8 cellular contexts compared by ENCODE assay signal in the genomic region with DNA sequence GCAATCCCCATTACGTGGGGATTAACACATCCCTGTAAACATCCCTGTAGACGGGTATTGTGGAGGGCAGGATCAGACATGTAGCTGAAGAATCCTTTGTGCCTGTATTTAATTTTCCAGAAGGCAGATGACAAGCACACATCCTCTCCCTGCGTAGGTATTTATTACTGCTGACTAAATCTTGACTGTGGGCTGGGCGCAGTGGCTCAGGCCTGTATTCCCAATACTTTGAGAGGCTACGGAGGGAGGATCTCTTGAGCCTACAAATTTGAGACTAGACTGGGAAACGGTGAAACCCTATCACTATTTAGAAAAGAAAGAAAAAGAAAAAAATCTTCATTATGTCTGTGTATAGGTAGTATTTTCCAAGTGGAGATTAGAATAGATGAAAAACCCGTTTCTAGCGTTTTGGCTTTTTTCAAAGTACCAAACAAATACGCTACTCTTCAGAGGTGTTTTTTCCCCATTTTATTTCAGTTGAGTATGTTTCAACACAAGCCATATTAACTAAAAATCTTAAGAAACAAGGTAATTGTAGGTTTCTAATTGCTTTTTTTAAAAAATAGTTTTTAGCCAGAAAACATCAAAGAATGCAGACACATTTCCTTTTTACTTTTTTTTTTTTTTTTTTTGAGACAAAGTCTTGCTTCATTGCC. TPM values are rescaled to one million over a fixed set of nuclear protein-coding genes. Genes with fewer than 3 reads are reported as not detected.
DNase-seq lines count a peak whose midpoint lies in the region; ATAC-seq and TF ChIP-seq lines count a peak whose summit lies in the region.

No MANE protein-coding gene starts in this region.

- H3K9me3 ChIP-seq in endodermal cell (ENCODE audit: control insufficient read depth, low read length) (no peaks in the 10 kb centered on the region), thoracic aorta (no peaks in the 10 kb centered on the region), heart left ventricle (no peaks in the 10 kb centered on the region)

- H3K4me3 ChIP-seq in endodermal cell (ENCODE audit: low read length) (peak overlapping the region; percentile 98), thoracic aorta (peak overlapping the region; percentile 97), heart left ventricle (peak overlapping the region in 1 of 12 donors; percentile 95)

- peak overlapping the region; percentile 76 for H3K27ac Mint-ChIP-seq in endodermal cell

- TF ChIP-seq POLR2A in heart left ventricle (IDR thresholded peaks at IDR 0.05), result no peak

- no peak for ATAC-seq in thoracic aorta (ENCODE audit: insufficient number of reproducible peaks, low FRiP score, low read depth)
- ATAC-seq in heart left ventricle, result no peak
- no peak for ATAC-seq in GM18870 (IDR thresholded peaks at IDR 0.05; ENCODE audit: unreplicated experiment)

- peaks cover 3% of the 10 kb centered on the region for H3K36me3 Mint-ChIP-seq in endodermal cell (ENCODE audit: low read depth)

- no peaks in the 10 kb centered on the region for H3K27me3 Mint-ChIP-seq in endodermal cell (ENCODE audit: insufficient read depth)

- intact Hi-C loops in heart left ventricle (cut with DNase I), result loop anchor here in 4 of 10 donors (5.0 to 10.0 kb wide), 2 partner anchors 58 to 60 kb away; no protein-coding TSS in a partner anchor

- H3K9ac ChIP-seq in endodermal cell (ENCODE audit: extremely low read depth, low read length, poor library complexity, severe bottlenecking), result no peak overlapping the region

- H3K4me1 ChIP-seq in endodermal cell (ENCODE audit: control insufficient read depth, insufficient read depth, low read length) (peaks cover 3% of the 10 kb centered on the region), thoracic aorta (ENCODE audit: control insufficient read depth in 1 of 2, low read depth in 2 of 2) (peaks cover 13 to 28% of the 10 kb centered on the region in 2 donors), heart left ventricle (peaks cover 6 to 43% (median 22%) of the 10 kb centered on the region in 12 donors)

- H3K4me1 Mint-ChIP-seq in endodermal cell, result peaks cover 17% of the 10 kb centered on the region

- no peak for TF ChIP-seq CTCF in endodermal cell (conservative IDR thresholded peaks at IDR 0.05)
- no peak for TF ChIP-seq CTCF in thoracic aorta (IDR thresholded peaks at IDR 0.05)
- TF ChIP-seq CTCF in heart left ventricle (IDR thresholded peaks at IDR 0.05), result no peak

- no peak overlapping the region for H3K27ac ChIP-seq in endodermal cell (ENCODE audit: low read depth, low read length)
- peak overlapping the region; percentile 99 to 100 for H3K27ac ChIP-seq in thoracic aorta
- peak overlapping the region in 3 of 12 donors; percentile 99 to 100 (median 99) for H3K27ac ChIP-seq in heart left ventricle

- 88 to 95% methylated on average over 3 to 9 of the region's 9 CpGs for WGBS in endodermal cell (ENCODE audit: insufficient coverage in 1 of 2, insufficient read length in 1 of 2), 2 experiments
- WGBS in heart left ventricle, 4 donors, result 81 to 90% (median 85%) methylated on average over 9 of the region's 9 CpGs

- H3K4me3 Mint-ChIP-seq in endodermal cell, result peak overlapping the region; percentile 84

- peak; percentile 40 for DNase-seq in activated CD8-positive, alpha-beta memory T cell treated with anti-CD3 and anti-CD28 coated beads, Interleukin-2, amount 50 U/mL, for 48 hours
- no peak for DNase-seq in activated CD8-positive, alpha-beta memory T cell treated with anti-CD3 and anti-CD28 coated beads for 24 hours
- DNase-seq in NCI-H82 (lab: John Stamatoyannopoulos, UW) (peak; percentile 78), endodermal cell (no peak), thoracic aorta (ENCODE audit: low spot score) (no peak), heart left ventricle (no peak), UCSD-AML1 (lab: John Stamatoyannopoulos, UW; ENCODE audit: unreplicated experiment) (no peak)

- no peaks in the 10 kb centered on the region for H3K9me3 Mint-ChIP-seq in endodermal cell

- H3K27me3 ChIP-seq in endodermal cell (ENCODE audit: control insufficient read depth, insufficient read depth, low read length, poor library complexity, severe bottlenecking) (no peaks in the 10 kb centered on the region), thoracic aorta (replicated peaks; ENCODE audit: insufficient read depth) (no peaks in the 10 kb centered on the region), heart left ventricle (no peaks in the 10 kb centered on the region)

- H3K36me3 ChIP-seq in endodermal cell (ENCODE audit: control insufficient read depth, insufficient read depth, low read length) (no peaks in the 10 kb centered on the region), thoracic aorta (no peaks in the 10 kb centered on the region), heart left ventricle (peaks cover 0 to 8% (median under 1%) of the 10 kb centered on the region in 9 donors)

RNA-seq across cellular contexts. Expression of gene MARF1, which starts 1.5 kb away (rescaled TPM):
- total RNA-seq in endodermal cell (10 to 100 TPM; 39.3 to 39.6 TPM), thoracic aorta (10 to 100 TPM; 35.7 to 49.6 TPM), heart left ventricle (10 to 100 TPM; 24.1 to 61.3 (median 43.1) TPM)
- polyA plus RNA-seq in endodermal cell (2013, experiment 1 of 2), result 29.8 TPM
- polyA plus RNA-seq in endodermal cell (2013, experiment 2 of 2), result 25.0 TPM
- polyA plus RNA-seq in heart left ventricle, result 10 to 100 TPM; 11.4 to 17.5 TPM

RNA-seq across cellular contexts. Expression of gene NDE1, which starts 5.6 kb away (rescaled TPM):
- total RNA-seq in endodermal cell, result 10 to 100 TPM; 60.5 to 69.2 TPM
- polyA plus RNA-seq in endodermal cell (2013, experiment 1 of 2), result 75.0 TPM
- polyA plus RNA-seq in endodermal cell (2013, experiment 2 of 2), result 73.9 TPM
- 10 to 100 TPM; 26.5 to 37.0 TPM for total RNA-seq in thoracic aorta
- total RNA-seq in heart left ventricle, result 10 to 100 TPM; 13.6 to 32.3 (median 20.4) TPM
- polyA plus RNA-seq in heart left ventricle, result 10 to 100 TPM in 1 of 2 donors, 1 to 10 TPM in 1; 5.9 to 17.3 TPM

Comparison
In these comparisons a context has a peak if more than half of its experiments do, and no peak if none do; other contexts are left out.
1. DNase-seq: peak in activated CD8-positive, alpha-beta memory T cell treated with anti-CD3 and anti-CD28 coated beads, Interleukin-2, amount 50 U/mL, for 48 hours (single experiment) and NCI-H82 (single experiment); none in activated CD8-positive, alpha-beta memory T cell treated with anti-CD3 and anti-CD28 coated beads for 24 hours (single experiment), endodermal cell (single experiment), thoracic aorta (single experiment), heart left ventricle (0 of 5) and UCSD-AML1 (single experiment).